Comparison of ENCODE assay signal across 22 cellular contexts in genomic region chr14:39419272-39419671, GRCh38. TPM values are rescaled to one million over a fixed set of nuclear protein-coding genes. Genes with fewer than 3 reads are reported as not detected.
DNase-seq lines count a peak whose midpoint lies in the region; ATAC-seq and TF ChIP-seq lines count a peak whose summit lies in the region.
"Had no signal": no experiment of that assay in that cellular context is flagged by ENCODE, and none has a peak within 500 bp of the region (broad histone marks: within the 10 kb centered on the region; RNA-seq: fewer than 3 reads in every experiment).

No MANE protein-coding gene starts in this region.

- peaks cover 49% of the 10 kb centered on the region for H3K4me1 Mint-ChIP-seq in HFFc6 (ENCODE audit: low read depth)

- peaks cover 14% of the 10 kb centered on the region for H3K9me3 Mint-ChIP-seq in HFFc6

- H3K36me3 ChIP-seq in SK-N-MC (ENCODE audit: insufficient read depth, low read length) (no peaks in the 10 kb centered on the region), left ventricle myocardium inferior (peaks cover 16% of the 10 kb centered on the region)
- H3K36me3 ChIP-seq: adrenal gland, esophagus muscularis mucosa, upper lobe of right lung had no signal

- no peaks in the 10 kb centered on the region for H3K27me3 Mint-ChIP-seq in HFFc6 (ENCODE audit: insufficient read depth)
- H3K27me3 Mint-ChIP-seq: naive B cell; stimulated activated naive CD8-positive, alpha-beta T cell treated with anti-CD3 and anti-CD28 coated beads, Interleukin-15, Interleukin-2, amounts not matched to agents 100 ng/mL and 50 ng/mL, for 24 hours had no signal

- TF ChIP-seq CTCF in HFFc6 (IDR thresholded peaks at IDR 0.05) (peak; percentile 51), foreskin keratinocyte (conservative IDR thresholded peaks at IDR 0.05) (no peak), left ventricle myocardium inferior (IDR thresholded peaks at IDR 0.05; ENCODE audit: borderline replicate concordance) (no peak)

- H3K4me1 ChIP-seq in foreskin keratinocyte (no peaks in the 10 kb centered on the region), left ventricle myocardium inferior (peaks cover 31% of the 10 kb centered on the region)
- H3K4me1 ChIP-seq: BLaER1, parathyroid adenoma had no signal

- H3K27ac Mint-ChIP-seq in HFFc6 = no peak overlapping the region
- H3K27ac Mint-ChIP-seq: activated T-helper 2 cell treated with anti-CD3 and anti-CD28 coated beads, Interferon-gamma antibody, Interleukin-2, Interleukin-4, amounts not matched to agents 10 μg/mL and 5 μg/mL and 100 μg/mL, durations not matched to agents 14 hours and 24 hours and 36 hours; naive B cell; stimulated activated naive CD8-positive, alpha-beta T cell treated with anti-CD3 and anti-CD28 coated beads, Interleukin-15, Interleukin-2, amounts not matched to agents 100 ng/mL and 50 ng/mL, for 24 hours had no signal

- H3K27me3 ChIP-seq in foreskin keratinocyte (no peaks in the 10 kb centered on the region), left ventricle myocardium inferior (ENCODE audit: low read depth) (no peaks in the 10 kb centered on the region)
- H3K27me3 ChIP-seq: adrenal gland, BLaER1, esophagus muscularis mucosa, upper lobe of right lung had no signal

- ATAC-seq in foreskin keratinocyte = peak; percentile 16
- ATAC-seq: activated CD4-positive, CD25-positive, alpha-beta regulatory T cell treated with anti-CD3 and anti-CD28 coated beads, Interleukin-2, amount 50 U/mL, for 24 hours; upper lobe of right lung had no signal

- H3K4me3 Mint-ChIP-seq in HFFc6 = no peak overlapping the region
- H3K4me3 Mint-ChIP-seq: naive B cell; stimulated activated naive CD8-positive, alpha-beta T cell treated with anti-CD3 and anti-CD28 coated beads, Interleukin-15, Interleukin-2, amounts not matched to agents 100 ng/mL and 50 ng/mL, for 24 hours had no signal

- H3K9ac ChIP-seq in SK-N-MC (ENCODE audit: insufficient read length) = no peak overlapping the region
- H3K9ac ChIP-seq: BLaER1, parathyroid adenoma had no signal

- H3K27ac ChIP-seq in SK-N-MC (peak overlapping the region; percentile 61), foreskin keratinocyte (no peak overlapping the region), left ventricle myocardium inferior (replicated peaks) (no peak overlapping the region)
- H3K27ac ChIP-seq: adrenal gland, BLaER1, esophagus muscularis mucosa, parathyroid adenoma, upper lobe of right lung had no signal

- peaks cover 14% of the 10 kb centered on the region for H3K36me3 Mint-ChIP-seq in HFFc6 (ENCODE audit: low read depth)

- DNase-seq in AML-193 (lab: John Stamatoyannopoulos, UW) (peak; percentile 15 to 44), HFFc6 (no peak), SK-N-MC (ENCODE audit: low read depth, low spot score) (no peak), foreskin keratinocyte (no peak), UCSD-AML1 (lab: John Stamatoyannopoulos, UW; ENCODE audit: unreplicated experiment) (no peak), NCI-H2196 (lab: John Stamatoyannopoulos, UW; ENCODE audit: unreplicated experiment) (no peak), left ventricle myocardium inferior (no peak)
- DNase-seq: adrenal gland; GF-D8; islet precursor cell; Karpas-422; naive B cell; NCI-H226; stimulated activated CD4-positive, alpha-beta T cell treated with anti-CD3 and anti-CD28 coated beads, Interleukin-2, amount 100 ng/mL, for 24 hours; T-helper 2 cell; upper lobe of right lung had no signal

- no peak overlapping the region for H3K4me3 ChIP-seq in SK-N-MC
- no peak overlapping the region for H3K4me3 ChIP-seq in left ventricle myocardium inferior
- H3K4me3 ChIP-seq: adrenal gland, BLaER1, esophagus muscularis mucosa, upper lobe of right lung had no signal

- intact Hi-C loops in left ventricle myocardium inferior (cut with micrococcal nuclease) = no loop called here

- H3K9me3 ChIP-seq in SK-N-MC (ENCODE audit: low read depth, low read length) (no peaks in the 10 kb centered on the region), left ventricle myocardium inferior (replicated peaks) (peaks cover 21% of the 10 kb centered on the region)
- H3K9me3 ChIP-seq: adrenal gland had no signal

RNA-seq across cellular contexts. Expression of gene FBXO33, which starts 13.0 kb away (rescaled TPM):
- 10 to 100 TPM; 15.3 to 18.1 (median 17.2) TPM for total RNA-seq in HFFc6 (2021; fragmentation: NEBNext Ultra II Directional; extraction: Animal tissue kit (Norgen Biotek cat#: 25700))
- total RNA-seq in foreskin keratinocyte (9.6 and 9.9 TPM in 2 replicates), left ventricle myocardium inferior (4.8 TPM)
- 3.5 and 4.3 TPM in 2 replicates for polyA plus RNA-seq in foreskin keratinocyte

Comparison
In these comparisons a context has a peak if more than half of its experiments do, and no peak if none do; other contexts are left out.
1. DNase-seq: peak in AML-193 (2 of 2); none in HFFc6 (single experiment), SK-N-MC (single experiment), foreskin keratinocyte (0 of 2), UCSD-AML1 (single experiment), NCI-H2196 (single experiment) and left ventricle myocardium inferior (single experiment).